1 cellular context compared by ENCODE assay signal in the genomic region with DNA sequence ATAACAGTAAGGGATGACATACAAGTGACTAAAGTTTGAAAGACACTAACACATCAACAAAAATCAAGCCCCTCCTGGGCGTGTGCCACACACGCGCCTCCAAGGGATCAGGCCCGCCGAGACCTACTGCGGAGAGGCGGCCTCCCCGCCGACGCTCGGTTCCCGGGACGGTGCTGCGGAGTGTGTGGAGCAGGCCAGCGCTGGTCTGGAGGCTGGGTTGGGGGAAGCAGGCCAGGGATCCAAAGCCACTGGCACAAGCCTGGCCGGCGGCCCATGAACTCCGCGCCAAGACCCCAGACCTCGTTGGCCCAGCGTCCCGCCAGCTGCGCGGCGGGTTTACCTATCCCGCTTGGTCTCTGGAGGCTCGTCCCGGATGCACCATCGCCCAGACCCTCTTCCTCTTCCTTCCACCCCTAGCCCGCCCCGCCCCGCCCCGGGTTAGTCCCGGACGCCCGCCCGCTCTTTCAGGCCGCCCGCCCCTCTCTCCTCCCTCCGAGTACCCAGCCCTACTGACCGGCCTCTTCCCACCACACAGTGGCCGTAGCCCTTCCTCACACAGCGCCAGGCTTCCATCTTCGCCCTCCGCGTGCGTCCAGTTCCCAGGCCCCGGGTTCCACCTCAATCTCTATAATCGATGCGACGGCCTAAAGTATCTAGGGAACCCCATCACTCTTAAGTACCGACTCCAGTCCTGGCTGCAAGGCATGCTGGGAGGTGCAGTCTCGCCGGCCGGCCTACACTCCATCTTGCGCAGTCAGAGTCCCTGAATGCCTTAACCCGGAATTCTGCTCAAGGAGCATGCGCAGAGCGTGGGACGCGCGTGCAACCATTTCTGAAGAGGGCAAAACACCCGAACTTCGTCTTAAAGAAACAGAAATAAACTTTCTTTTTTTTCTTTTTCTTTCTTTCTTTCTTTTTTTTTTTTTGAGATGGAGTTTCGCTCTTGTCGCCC.
TF ChIP-seq lines count a peak whose summit lies in the region.

A gene with protein sequence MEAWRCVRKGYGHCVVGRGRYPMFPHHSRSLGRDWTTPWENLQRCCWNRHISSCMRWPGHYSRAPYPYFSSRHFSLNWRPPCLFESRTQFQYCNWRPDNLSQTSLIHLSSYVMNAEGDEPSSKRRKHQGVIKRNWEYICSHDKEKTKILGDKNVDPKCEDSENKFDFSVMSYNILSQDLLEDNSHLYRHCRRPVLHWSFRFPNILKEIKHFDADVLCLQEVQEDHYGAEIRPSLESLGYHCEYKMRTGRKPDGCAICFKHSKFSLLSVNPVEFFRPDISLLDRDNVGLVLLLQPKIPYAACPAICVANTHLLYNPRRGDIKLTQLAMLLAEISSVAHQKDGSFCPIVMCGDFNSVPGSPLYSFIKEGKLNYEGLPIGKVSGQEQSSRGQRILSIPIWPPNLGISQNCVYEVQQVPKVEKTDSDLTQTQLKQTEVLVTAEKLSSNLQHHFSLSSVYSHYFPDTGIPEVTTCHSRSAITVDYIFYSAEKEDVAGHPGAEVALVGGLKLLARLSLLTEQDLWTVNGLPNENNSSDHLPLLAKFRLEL (minus strand): TSS at position 769 of the 952 bp plus-strand sequence. CDS start 196 bp downstream, at position 573.

TF ChIP-seq in GM23338, 12 proteins besides CTCF, POLR2A, EP300 and RAD21 (continued from another document):
- TF ChIP-seq, protein P1, sequence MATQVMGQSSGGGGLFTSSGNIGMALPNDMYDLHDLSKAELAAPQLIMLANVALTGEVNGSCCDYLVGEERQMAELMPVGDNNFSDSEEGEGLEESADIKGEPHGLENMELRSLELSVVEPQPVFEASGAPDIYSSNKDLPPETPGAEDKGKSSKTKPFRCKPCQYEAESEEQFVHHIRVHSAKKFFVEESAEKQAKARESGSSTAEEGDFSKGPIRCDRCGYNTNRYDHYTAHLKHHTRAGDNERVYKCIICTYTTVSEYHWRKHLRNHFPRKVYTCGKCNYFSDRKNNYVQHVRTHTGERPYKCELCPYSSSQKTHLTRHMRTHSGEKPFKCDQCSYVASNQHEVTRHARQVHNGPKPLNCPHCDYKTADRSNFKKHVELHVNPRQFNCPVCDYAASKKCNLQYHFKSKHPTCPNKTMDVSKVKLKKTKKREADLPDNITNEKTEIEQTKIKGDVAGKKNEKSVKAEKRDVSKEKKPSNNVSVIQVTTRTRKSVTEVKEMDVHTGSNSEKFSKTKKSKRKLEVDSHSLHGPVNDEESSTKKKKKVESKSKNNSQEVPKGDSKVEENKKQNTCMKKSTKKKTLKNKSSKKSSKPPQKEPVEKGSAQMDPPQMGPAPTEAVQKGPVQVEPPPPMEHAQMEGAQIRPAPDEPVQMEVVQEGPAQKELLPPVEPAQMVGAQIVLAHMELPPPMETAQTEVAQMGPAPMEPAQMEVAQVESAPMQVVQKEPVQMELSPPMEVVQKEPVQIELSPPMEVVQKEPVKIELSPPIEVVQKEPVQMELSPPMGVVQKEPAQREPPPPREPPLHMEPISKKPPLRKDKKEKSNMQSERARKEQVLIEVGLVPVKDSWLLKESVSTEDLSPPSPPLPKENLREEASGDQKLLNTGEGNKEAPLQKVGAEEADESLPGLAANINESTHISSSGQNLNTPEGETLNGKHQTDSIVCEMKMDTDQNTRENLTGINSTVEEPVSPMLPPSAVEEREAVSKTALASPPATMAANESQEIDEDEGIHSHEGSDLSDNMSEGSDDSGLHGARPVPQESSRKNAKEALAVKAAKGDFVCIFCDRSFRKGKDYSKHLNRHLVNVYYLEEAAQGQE (IDR thresholded peaks at IDR 0.05; ENCODE audit: unreplicated experiment), result no peak
- TF ChIP-seq EZH2phosphoT487 (IDR thresholded peaks at IDR 0.05; ENCODE audit: unreplicated experiment) (no peak), CREB1 (CRISPR knock-in tag; IDR thresholded peaks at IDR 0.05; ENCODE audit: low read depth) (peak; percentile 13; the same call in 1 of the 2 replicates), STAT1 (IDR thresholded peaks at IDR 0.05; ENCODE audit: unreplicated experiment) (no peak), POLR2AphosphoS5 (IDR thresholded peaks at IDR 0.05; ENCODE audit: low read depth) (peak; percentile 86), ZNF331 (CRISPR knock-in tag; IDR thresholded peaks at IDR 0.05; ENCODE audit: low read depth) (no peak), NANOG (IDR thresholded peaks at IDR 0.05; ENCODE audit: borderline replicate concordance) (no peak)
